Comparison of ENCODE assay signal across 19 cellular contexts in the genomic region with DNA sequence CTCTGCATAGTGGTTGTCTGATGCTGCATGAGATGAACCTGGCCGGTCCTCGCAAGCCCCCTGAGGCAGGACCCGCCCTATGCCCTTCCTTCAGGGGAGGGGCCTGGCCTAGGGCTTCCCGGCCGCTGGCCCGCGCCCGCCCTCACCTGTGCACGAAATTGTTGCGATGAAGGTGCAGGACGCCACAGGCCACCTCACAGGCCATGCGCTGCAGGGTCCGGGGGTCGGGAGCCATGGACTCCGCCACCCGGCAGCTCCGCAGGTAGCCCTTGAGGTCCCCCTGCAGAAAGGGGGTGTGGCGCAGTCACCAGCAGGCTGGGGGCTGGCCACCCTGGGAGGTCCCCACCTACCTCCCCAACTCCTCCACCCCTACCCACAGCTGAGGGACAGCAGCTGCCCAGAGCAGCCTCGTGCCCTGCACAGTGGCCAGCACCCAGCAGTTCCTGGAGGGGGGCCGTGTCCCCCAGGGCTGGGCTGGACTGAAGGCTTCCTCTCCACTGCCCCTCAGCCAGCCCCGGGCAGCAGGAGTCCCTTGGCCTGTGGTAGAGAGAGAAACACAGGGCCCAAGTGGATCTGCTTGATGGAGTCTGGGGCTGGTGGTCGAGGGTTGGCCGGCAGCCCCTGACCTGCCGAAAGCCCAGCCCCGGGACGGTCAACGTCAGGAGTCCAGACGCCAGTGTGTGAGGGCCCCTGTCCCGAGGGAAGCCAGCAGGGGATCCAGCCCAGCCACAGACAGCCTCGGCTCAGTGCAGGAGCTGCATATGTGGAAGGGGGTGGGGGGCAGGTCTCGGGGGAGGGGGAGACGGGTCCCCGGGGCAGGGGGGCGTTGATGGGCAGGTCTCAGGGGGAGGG. TPM values are rescaled to one million over a fixed set of nuclear protein-coding genes. Genes with fewer than 3 reads are reported as not detected.
"Had no signal": no experiment of that assay in that cellular context is flagged by ENCODE, and none has a peak within 500 bp of the region (broad histone marks: within the 10 kb centered on the region; RNA-seq: fewer than 3 reads in every experiment).

No MANE protein-coding gene starts in this region.

- H3K36me3 ChIP-seq: cardiac muscle cell, colonic mucosa, pancreas, tibial artery had no signal

- H3K9me3 ChIP-seq: colonic mucosa, pancreas, stomach, tibial artery had no signal

- H3K4me1 ChIP-seq: colonic mucosa, pancreas, tibial artery had no signal

- ATAC-seq: activated CD4-positive, alpha-beta T cell treated with anti-CD3 and anti-CD28 coated beads for 36 hours; activated CD8-positive, alpha-beta T cell treated with anti-CD3 and anti-CD28 coated beads, Interleukin-2, amount 10 ng/mL, durations not matched to agents 7 days and 5 days; left lobe of liver; pancreas; T-cell had no signal

- H3K4me3 ChIP-seq: cardiac muscle cell, colonic mucosa, pancreas, SK-N-MC, skin epidermis, stomach, tibial artery had no signal

- H3K27me3 ChIP-seq: cardiac muscle cell, colonic mucosa, pancreas had no signal

- H3K27ac ChIP-seq: cardiac muscle cell, colonic mucosa, pancreas, SK-N-MC, skin epidermis, stomach, tibial artery had no signal

- DNase-seq: activated CD4-positive, alpha-beta T cell treated with anti-CD3 and anti-CD28 coated beads for 36 hours; activated CD8-positive, alpha-beta T cell treated with anti-CD3 and anti-CD28 coated beads, Interleukin-2, amount 10 ng/mL, durations not matched to agents 7 days and 5 days; activated naive CD4-positive, alpha-beta T cell; colonic mucosa; effector CD4-positive, alpha-beta T cell; pancreas; stimulated activated CD4-positive, alpha-beta T cell treated with anti-CD3 and anti-CD28 coated beads, Interleukin-4, amount 100 ng/mL, for 4 hours; stomach; T-cell; T1000; tibial artery had no signal

RNA-seq across cellular contexts. Expression of a gene that starts 38.8 kb away (rescaled TPM):
- total RNA-seq: activated CD4-positive, alpha-beta T cell treated with anti-CD3 and anti-CD28 coated beads for 36 hours; activated CD8-positive, alpha-beta T cell treated with anti-CD3 and anti-CD28 coated beads, Interleukin-2, amount 10 ng/mL, durations not matched to agents 7 days and 5 days; activated T-helper 1 cell treated with anti-CD3 and anti-CD28 coated beads, Interleukin-12 subunit alpha, Interleukin-12 subunit beta, Interleukin-2, Interleukin-4 antibody, amounts not matched to agents 30 ng/mL and 10 ng/mL and 1 ng/mL, durations not matched to agents 14 hours and 24 hours and 36 hours; colonic mucosa; glomerular endothelial cell; left lobe of liver; renal cortical epithelial cell; stomach; T-cell had no signal
- polyA plus RNA-seq: neural cell, stomach had no signal
